In genomic region chr6:15776458-15776980, GRCh38 we compare ENCODE assay signal across 14 cellular contexts.
A peak's percentile ranks its signal among the peaks of the same experiment; 100 is the strongest.
DNase-seq lines count a peak whose midpoint lies in the region; ATAC-seq and TF ChIP-seq lines count a peak whose summit lies in the region.
"Had no signal": no experiment of that assay in that cellular context is flagged by ENCODE, and none has a peak within 500 bp of the region (broad histone marks: within the 10 kb centered on the region; RNA-seq: fewer than 3 reads in every experiment).

No MANE protein-coding gene starts in this region.

- no peaks in the 10 kb centered on the region for H4K20me1 ChIP-seq in SK-N-SH (ENCODE audit: insufficient read depth)

- peaks cover 3% of the 10 kb centered on the region for H3K9me3 Mint-ChIP-seq in T-helper 2 cell treated with Interferon-gamma antibody and Interleukin-4, amounts not matched to agents 5 μg/mL and 100 μg/mL, for 36 hours

- H3K36me3 ChIP-seq in SK-N-SH (replicated peaks in 1 of 2; ENCODE audit: control insufficient read depth in 1 of 2, insufficient read depth in 2 of 2, low read length in 1 of 2) = no peaks in the 10 kb centered on the region
- H3K36me3 ChIP-seq: tibial nerve had no signal

- H3K4me3 Mint-ChIP-seq in T-helper 2 cell treated with Interferon-gamma antibody and Interleukin-4, amounts not matched to agents 5 μg/mL and 100 μg/mL, for 36 hours = peak overlapping the region; percentile 16

- H3K27me3 Mint-ChIP-seq in T-helper 2 cell treated with Interferon-gamma antibody and Interleukin-4, amounts not matched to agents 5 μg/mL and 100 μg/mL, for 36 hours (ENCODE audit: low read depth) = no peaks in the 10 kb centered on the region

- no peaks in the 10 kb centered on the region for H3K9me3 ChIP-seq in SK-N-SH
- H3K9me3 ChIP-seq: Caco-2, tibial nerve had no signal

- 47% methylated on average over 2 of the region's 2 CpGs for WGBS in SK-N-SH (ENCODE audit: low lambda C conversion rate)

- no peak overlapping the region for H3K4me2 ChIP-seq in SK-N-SH

- no peak overlapping the region for H3K4me3 ChIP-seq in SK-N-SH (ENCODE audit: low read depth in 2 of 2, low read length in 1 of 2)
- H3K4me3 ChIP-seq: tibial nerve had no signal

- H3K4me1 ChIP-seq in SK-N-SH (ENCODE audit: control insufficient read depth in 1 of 2, insufficient read depth in 2 of 2, low read depth in 1 of 2, low read length in 1 of 2) = peaks cover 0 to 6% of the 10 kb centered on the region in 2 experiments; a peak in 2 of 4 replicates
- H3K4me1 ChIP-seq: Caco-2, parathyroid adenoma, tibial nerve had no signal

- no peak for TF ChIP-seq CTCF in SK-N-SH (IDR thresholded peaks at IDR 0.05)

- ATAC-seq in SK-N-SH treated with all-trans-retinoic acid at 6 μM for 48 hours = no peak
- peak; percentile 75 for ATAC-seq in GM21619 (IDR thresholded peaks at IDR 0.05; ENCODE audit: unreplicated experiment)
- no peak for ATAC-seq in left lobe of liver

- H3F3A ChIP-seq in SK-N-SH (replicated peaks; ENCODE audit: insufficient read depth) = no peaks in the 10 kb centered on the region

- no peak overlapping the region for H3K27ac ChIP-seq in SK-N-SH (ENCODE audit: low read depth in 2 of 2, low read length in 1 of 2)
- H3K27ac ChIP-seq: parathyroid adenoma, tibial nerve had no signal

- CTCF ChIA-PET in SK-N-SH (lab: Yijun Ruan, JAX) = no interaction called here

- H3K4me1 Mint-ChIP-seq in T-helper 2 cell treated with Interferon-gamma antibody and Interleukin-4, amounts not matched to agents 5 μg/mL and 100 μg/mL, for 36 hours (ENCODE audit: low read depth) = peaks cover 47% of the 10 kb centered on the region

- H3K27ac Mint-ChIP-seq in T-helper 2 cell treated with Interferon-gamma antibody and Interleukin-4, amounts not matched to agents 5 μg/mL and 100 μg/mL, for 36 hours = peak overlapping the region; percentile 85

- POLR2A ChIA-PET in SK-N-SH (lab: Yijun Ruan, JAX) = no interaction called here

- no peaks in the 10 kb centered on the region for H3K36me3 Mint-ChIP-seq in T-helper 2 cell treated with Interferon-gamma antibody and Interleukin-4, amounts not matched to agents 5 μg/mL and 100 μg/mL, for 36 hours (ENCODE audit: low read depth)

- no peaks in the 10 kb centered on the region for H3K9me2 ChIP-seq in SK-N-SH

- no peak for TF ChIP-seq RAD21 in SK-N-SH (IDR thresholded peaks at IDR 0.05; ENCODE audit: low read length)

- DNase-seq in SK-N-SH = no peak
- DNase-seq in T-helper 2 cell treated with Interferon-gamma antibody and Interleukin-4, amounts not matched to agents 5 μg/mL and 100 μg/mL, for 36 hours (ENCODE audit: low spot score) = peak; percentile 77
- DNase-seq in stimulated activated CD4-positive, alpha-beta T cell treated with anti-CD3 and anti-CD28 coated beads, Interleukin-2, amount 100 ng/mL, for 24 hours = peak; percentile 42 to 43
- no peak for DNase-seq in NCI-H2107 (lab: John Stamatoyannopoulos, UW)
- DNase-seq in NCI-H1105 (lab: John Stamatoyannopoulos, UW) = no peak
- no peak for DNase-seq in left lobe of liver (ENCODE audit: low spot score)
- DNase-seq: 8988T, Caco-2, erythroblast, NCI-H146 had no signal

- H3K9ac ChIP-seq in SK-N-SH = no peak overlapping the region
- H3K9ac ChIP-seq: parathyroid adenoma had no signal

- no peak for TF ChIP-seq EP300 in SK-N-SH (IDR thresholded peaks at IDR 0.05; ENCODE audit: borderline replicate concordance in 1 of 2, low read depth in 1 of 2, low read length in 1 of 2)

- no peaks in the 10 kb centered on the region for H3K79me2 ChIP-seq in SK-N-SH (ENCODE audit: insufficient read depth)
- H3K79me2 ChIP-seq: parathyroid adenoma had no signal

- H2AFZ ChIP-seq in SK-N-SH (ENCODE audit: low read depth) = no peak overlapping the region
- H2AFZ ChIP-seq: parathyroid adenoma had no signal

- H3K27me3 ChIP-seq in SK-N-SH (ENCODE audit: insufficient read depth) = no peaks in the 10 kb centered on the region
- H3K27me3 ChIP-seq: tibial nerve had no signal

TF ChIP-seq in SK-N-SH treated with all-trans-retinoic acid at 6 μM for 48 hours, 23 proteins besides CTCF, POLR2A, EP300 and RAD21:
- no peak for TF ChIP-seq TCF4 (CRISPR knock-in tag; IDR thresholded peaks at IDR 0.05; ENCODE audit: borderline replicate concordance)
- 0 out of 2 replicates have a peak, but pooled peaks have one; percentile 11 for TF ChIP-seq ISL1 (CRISPR knock-in tag; IDR thresholded peaks at IDR 0.05)

TF ChIP-seq in SK-N-SH, 30 proteins besides CTCF, POLR2A, EP300 and RAD21:
- TF ChIP-seq NRF1 (IDR thresholded peaks at IDR 0.05; ENCODE audit: low read depth, low read length) (no peak), MXI1 (IDR thresholded peaks at IDR 0.05; ENCODE audit: low read depth, low read length) (no peak), JUND (IDR thresholded peaks at IDR 0.05) (no peak), SIN3A (IDR thresholded peaks at IDR 0.05; ENCODE audit: borderline replicate concordance, low read depth, low read length) (no peak), NFIC (IDR thresholded peaks at IDR 0.05; ENCODE audit: borderline replicate concordance) (no peak), REST (IDR thresholded peaks at IDR 0.05; ENCODE audit: low read depth, low read length) (no peak), MEF2A (IDR thresholded peaks at IDR 0.05; ENCODE audit: borderline replicate concordance, low read depth) (no peak), TEAD4 (IDR thresholded peaks at IDR 0.05; ENCODE audit: borderline replicate concordance, insufficient read depth) (no peak), POLR2AphosphoS5 (IDR thresholded peaks at IDR 0.05; ENCODE audit: low read depth, low read length) (no peak), PBX3 (IDR thresholded peaks at IDR 0.05) (no peak), YY1 (IDR thresholded peaks at IDR 0.05; ENCODE audit: low read depth) (no peak), RFX5 (IDR thresholded peaks at IDR 0.05; ENCODE audit: low read length) (no peak), FOXM1 (IDR thresholded peaks at IDR 0.05; ENCODE audit: low read depth) (no peak), ELF1 (IDR thresholded peaks at IDR 0.05) (no peak), USF1 (IDR thresholded peaks at IDR 0.05; ENCODE audit: borderline replicate concordance, low read depth) (no peak)

Comparison
In these comparisons a context has a peak if more than half of its experiments do, and no peak if none do; other contexts are left out.
1. DNase-seq: peak in T-helper 2 cell treated with Interferon-gamma antibody and Interleukin-4, amounts not matched to agents 5 μg/mL and 100 μg/mL, for 36 hours (single experiment) and stimulated activated CD4-positive, alpha-beta T cell treated with anti-CD3 and anti-CD28 coated beads, Interleukin-2, amount 100 ng/mL, for 24 hours (2 of 2); none in SK-N-SH (single experiment), NCI-H2107 (single experiment), NCI-H1105 (single experiment) and left lobe of liver (single experiment).